ENCODE assay signal across 8 cellular contexts in genomic region chr2:74391209-74391579, GRCh38.
DNase-seq lines count a peak whose midpoint lies in the region; ATAC-seq lines count a peak whose summit lies in the region.

No MANE protein-coding gene starts in this region.

- peak; percentile 25 for DNase-seq in ACHN
- DNase-seq in activated naive CD8-positive, alpha-beta T cell treated with anti-CD3 and anti-CD28 coated beads, Interleukin-2, amount 50 U/mL, for 24 hours = no peak
- no peak for DNase-seq in stimulated activated effector memory CD8-positive, alpha-beta T cell treated with anti-CD3 and anti-CD28 coated beads, Interleukin-12 subunit alpha, Interleukin-12 subunit beta, amount 100 ng/mL, for 72 hours (ENCODE audit: low spot score in 2 of 2)
- no peak for DNase-seq in CD1c-positive myeloid dendritic cell (ENCODE audit: extremely low spot score)
- no peak for DNase-seq in activated CD4-positive, alpha-beta T cell treated with anti-CD3 and anti-CD28 coated beads for 4 hours

- H3K9me3 ChIP-seq in HUES6 (ENCODE audit: control insufficient read depth, insufficient read depth, low read depth, low read length) (no peaks in the 10 kb centered on the region), iPS-18c (ENCODE audit: control insufficient read depth, insufficient read depth, low read length) (no peaks in the 10 kb centered on the region)

- no peaks in the 10 kb centered on the region for H3K27me3 ChIP-seq in HUES6 (ENCODE audit: control insufficient read depth, insufficient read depth, low read length)

- H3K27ac ChIP-seq in HUES6 (ENCODE audit: low read depth, low read length) = peak overlapping the region; percentile 98

- ATAC-seq in GM18861 (IDR thresholded peaks at IDR 0.05; ENCODE audit: unreplicated experiment) = peak; percentile 27
- peak; percentile 34 for ATAC-seq in activated naive CD8-positive, alpha-beta T cell treated with anti-CD3 and anti-CD28 coated beads, Interleukin-2, amount 50 U/mL, for 24 hours
- ATAC-seq in stimulated activated effector memory CD8-positive, alpha-beta T cell treated with anti-CD3 and anti-CD28 coated beads, Interleukin-12 subunit alpha, Interleukin-12 subunit beta, amount 100 ng/mL, for 72 hours = peak; percentile 16

- peaks cover 10% of the 10 kb centered on the region for H3K4me1 ChIP-seq in HUES6 (ENCODE audit: control insufficient read depth, insufficient read depth, low read length)

- H3K27ac Mint-ChIP-seq in activated naive CD8-positive, alpha-beta T cell treated with anti-CD3 and anti-CD28 coated beads, Interleukin-2, amount 50 U/mL, for 24 hours = peak overlapping the region; percentile 88
- peak overlapping the region; percentile 97 for H3K27ac Mint-ChIP-seq in stimulated activated effector memory CD8-positive, alpha-beta T cell treated with anti-CD3 and anti-CD28 coated beads, Interleukin-12 subunit alpha, Interleukin-12 subunit beta, amount 100 ng/mL, for 72 hours

- peaks cover 5% of the 10 kb centered on the region for H3K27me3 Mint-ChIP-seq in activated naive CD8-positive, alpha-beta T cell treated with anti-CD3 and anti-CD28 coated beads, Interleukin-2, amount 50 U/mL, for 24 hours

- no peak overlapping the region for H3K4me3 Mint-ChIP-seq in activated naive CD8-positive, alpha-beta T cell treated with anti-CD3 and anti-CD28 coated beads, Interleukin-2, amount 50 U/mL, for 24 hours
- H3K4me3 Mint-ChIP-seq in stimulated activated effector memory CD8-positive, alpha-beta T cell treated with anti-CD3 and anti-CD28 coated beads, Interleukin-12 subunit alpha, Interleukin-12 subunit beta, amount 100 ng/mL, for 72 hours = peak overlapping the region; percentile 75

- in situ Hi-C loops in ACHN (cut with HindIII; ENCODE audit: low pct_ligation_motif_present, low pct_unique_long_range_greater_than_20kb, low sequenced_read_pairs) = no loop called here

- peaks cover 6% of the 10 kb centered on the region for H3K4me1 Mint-ChIP-seq in activated naive CD8-positive, alpha-beta T cell treated with anti-CD3 and anti-CD28 coated beads, Interleukin-2, amount 50 U/mL, for 24 hours
- H3K4me1 Mint-ChIP-seq in stimulated activated effector memory CD8-positive, alpha-beta T cell treated with anti-CD3 and anti-CD28 coated beads, Interleukin-12 subunit alpha, Interleukin-12 subunit beta, amount 100 ng/mL, for 72 hours = no peaks in the 10 kb centered on the region

- no peaks in the 10 kb centered on the region for H3K36me3 Mint-ChIP-seq in activated naive CD8-positive, alpha-beta T cell treated with anti-CD3 and anti-CD28 coated beads, Interleukin-2, amount 50 U/mL, for 24 hours (ENCODE audit: low read depth)
- H3K36me3 Mint-ChIP-seq in stimulated activated effector memory CD8-positive, alpha-beta T cell treated with anti-CD3 and anti-CD28 coated beads, Interleukin-12 subunit alpha, Interleukin-12 subunit beta, amount 100 ng/mL, for 72 hours = no peaks in the 10 kb centered on the region

- H3K4me3 ChIP-seq in HUES6 (ENCODE audit: low read depth, low read length) (peak overlapping the region; percentile 96), iPS-18c (ENCODE audit: insufficient read depth, low read depth, low read length) (peak overlapping the region; percentile 94)

- H3K9me3 Mint-ChIP-seq in activated naive CD8-positive, alpha-beta T cell treated with anti-CD3 and anti-CD28 coated beads, Interleukin-2, amount 50 U/mL, for 24 hours = no peaks in the 10 kb centered on the region
- no peaks in the 10 kb centered on the region for H3K9me3 Mint-ChIP-seq in stimulated activated effector memory CD8-positive, alpha-beta T cell treated with anti-CD3 and anti-CD28 coated beads, Interleukin-12 subunit alpha, Interleukin-12 subunit beta, amount 100 ng/mL, for 72 hours

- peak overlapping the region; percentile 92 for H3K9ac ChIP-seq in HUES6 (ENCODE audit: low read length)

- H3K36me3 ChIP-seq in HUES6 (ENCODE audit: control insufficient read depth, insufficient read depth, low read length) = no peaks in the 10 kb centered on the region
